In the genomic region with DNA sequence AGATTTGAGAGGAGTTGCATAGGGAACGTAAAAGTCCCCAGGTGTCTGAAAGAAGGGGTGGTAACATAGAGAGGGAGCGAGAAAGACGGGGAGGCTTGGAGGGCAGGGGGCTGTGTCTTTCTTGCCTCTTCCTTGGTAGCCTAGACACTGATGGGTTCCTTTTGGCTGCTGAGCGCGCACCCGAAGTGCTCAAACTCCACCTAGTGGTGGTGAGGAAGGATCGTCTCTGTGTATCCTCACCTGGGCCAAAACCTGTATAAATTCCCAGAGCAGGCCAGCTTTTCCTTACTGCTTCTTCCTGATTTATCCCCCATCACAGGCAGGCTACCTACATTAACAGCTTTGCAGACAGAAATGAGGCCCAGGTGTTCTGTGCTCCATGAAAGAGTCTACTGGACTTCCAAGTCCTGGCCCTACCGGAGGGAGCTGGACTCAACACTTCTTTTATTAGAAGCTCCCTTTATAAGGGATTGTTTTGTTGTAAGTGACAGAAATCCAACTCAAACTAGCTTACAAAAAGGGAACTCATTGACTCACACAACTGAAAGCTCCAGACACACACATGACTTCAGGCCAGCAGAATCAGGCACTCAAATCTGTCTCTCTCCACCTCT, we compare ENCODE assay signal across 7 cellular contexts. TPM values are rescaled to one million over a fixed set of nuclear protein-coding genes. Genes with fewer than 3 reads are reported as not detected.
DNase-seq lines count a peak whose midpoint lies in the region; ATAC-seq, FAIRE-seq and TF ChIP-seq lines count a peak whose summit lies in the region.

No MANE protein-coding gene starts in this region.

- no peaks in the 10 kb centered on the region for H3K27me3 ChIP-seq in gastroesophageal sphincter
- no peaks in the 10 kb centered on the region for H3K27me3 ChIP-seq in pancreas
- no peaks in the 10 kb centered on the region for H3K27me3 ChIP-seq in upper lobe of right lung

- 15 to 23% methylated on average over 4 to 5 of the region's 8 CpGs for WGBS in gastroesophageal sphincter (ENCODE audit: low coverage in 1 of 2), 2 donors
- 11 to 13% methylated on average over 8 of the region's 8 CpGs for WGBS in pancreas, 2 donors

- ATAC-seq in gastroesophageal sphincter (peak; percentile 91), pancreas (peak; percentile 94 to 98 (median 98)), upper lobe of right lung (peak; percentile 98)

- no peak for FAIRE-seq in pancreas (lab: Jason Lieb, UNC)

- H3K9me3 ChIP-seq in gastroesophageal sphincter (no peaks in the 10 kb centered on the region), pancreas (no peaks in the 10 kb centered on the region), upper lobe of right lung (no peaks in the 10 kb centered on the region)

- no peak for TF ChIP-seq POLR2A in gastroesophageal sphincter (IDR thresholded peaks at IDR 0.05)

- no peak overlapping the region for H3K4me3 ChIP-seq in gastroesophageal sphincter
- H3K4me3 ChIP-seq in pancreas: no peak overlapping the region
- H3K4me3 ChIP-seq in upper lobe of right lung: no peak overlapping the region

- in situ Hi-C loops in KBM-7 (cut with MboI; ENCODE audit: low pct_unique_long_range_greater_than_20kb, low sequenced_read_pairs): no loop called here

- no peak for TF ChIP-seq EP300 in gastroesophageal sphincter (IDR thresholded peaks at IDR 0.05)

- H3K4me1 ChIP-seq in gastroesophageal sphincter (peaks cover 0 to 3% (median 0%) of the 10 kb centered on the region in 3 donors), pancreas (no peaks in the 10 kb centered on the region), upper lobe of right lung (no peaks in the 10 kb centered on the region)

- DNase-seq in KBM-7 (peak; percentile 73), SHP77 treated with DMSO at 0.1 percent for 48 hours (lab: John Stamatoyannopoulos, UW) (peak; percentile 74), pancreas (peak; percentile 48 to 80 (median 62)), upper lobe of right lung (no peak)
- peak; percentile 85 for DNase-seq in activated effector memory CD4-positive, alpha-beta T cell treated with anti-CD3 and anti-CD28 coated beads, Interleukin-2, amount 50 U/mL, for 16 hours

- H3K36me3 ChIP-seq in gastroesophageal sphincter (no peaks in the 10 kb centered on the region), pancreas (no peaks in the 10 kb centered on the region), upper lobe of right lung (no peaks in the 10 kb centered on the region)

- TF ChIP-seq CTCF in GM12872 (IDR thresholded peaks at IDR 0.05; ENCODE audit: insufficient read depth, low read depth, low read length) (peak; percentile 95), gastroesophageal sphincter (IDR thresholded peaks at IDR 0.05) (peak in 3 of 4 experiments; percentile 81 to 86 (median 84)), pancreas (IDR thresholded peaks at IDR 0.05) (peak; percentile 46 to 83 (median 72)), upper lobe of right lung (IDR thresholded peaks at IDR 0.05) (peak; percentile 80)

- intact Hi-C loops in pancreas (cut with DNase I) (loop anchor here in 1 of 3 donors (10.0 kb wide), 1 partner anchor 46 kb away; no protein-coding TSS in a partner anchor), upper lobe of right lung (cut with DNase I) (no loop called here)

- H3K27ac ChIP-seq in gastroesophageal sphincter: no peak overlapping the region
- H3K27ac ChIP-seq in pancreas: no peak overlapping the region
- no peak overlapping the region for H3K27ac ChIP-seq in upper lobe of right lung

RNA-seq across cellular contexts. Expression of a gene that starts 5.5 kb away (rescaled TPM):
- total RNA-seq in gastroesophageal sphincter (1 to 10 TPM in 3 of 4 donors, under 1 TPM in 1; 0.35 to 6.1 (median 3.4) TPM), pancreas (10 to 100 TPM in 1 of 6 donors, 1 to 10 TPM in 5; 1.1 to 12.2 (median 2.7) TPM), upper lobe of right lung (7.4 TPM)
- polyA plus RNA-seq in pancreas: 1 to 10 TPM; 7.3 to 9.5 TPM

RNA-seq across cellular contexts. Expression of a gene that starts 9.3 kb away (rescaled TPM):
- total RNA-seq in gastroesophageal sphincter (10 to 100 TPM in 2 of 4 donors, 1 to 10 TPM in 2; 4.4 to 25.4 (median 16.2) TPM), pancreas (1 to 10 TPM; 1.7 to 3.2 (median 2.0) TPM), upper lobe of right lung (29.9 TPM)
- 10 to 100 TPM; 12.4 to 23.9 TPM for polyA plus RNA-seq in pancreas

RNA-seq across cellular contexts. Expression of a gene that starts 12.3 kb away (rescaled TPM):
- total RNA-seq in gastroesophageal sphincter (10 to 100 TPM; 28.5 to 34.6 (median 30.1) TPM), pancreas (10 to 100 TPM in 1 of 6 donors, 1 to 10 TPM in 5; 2.8 to 14.5 (median 6.6) TPM), upper lobe of right lung (31.0 TPM)
- polyA plus RNA-seq in pancreas: 10 to 100 TPM; 14.0 to 27.4 TPM

RNA-seq across cellular contexts. Expression of a gene that starts 38.9 kb away (rescaled TPM):
- total RNA-seq in gastroesophageal sphincter (not detected), pancreas (not detected), upper lobe of right lung (not detected)
- polyA plus RNA-seq in pancreas: not detected

RNA-seq across cellular contexts. Expression of a gene that starts 51.6 kb away (rescaled TPM):
- 10 to 100 TPM; 10.8 to 28.9 (median 16.0) TPM for total RNA-seq in gastroesophageal sphincter
- 10 to 100 TPM; 11.5 to 21.4 (median 18.7) TPM for total RNA-seq in pancreas
- 10 to 100 TPM; 11.7 to 21.1 TPM for polyA plus RNA-seq in pancreas
- total RNA-seq in upper lobe of right lung: 28.3 TPM
